ENCODE assay signal across 23 cellular contexts in the genomic region with DNA sequence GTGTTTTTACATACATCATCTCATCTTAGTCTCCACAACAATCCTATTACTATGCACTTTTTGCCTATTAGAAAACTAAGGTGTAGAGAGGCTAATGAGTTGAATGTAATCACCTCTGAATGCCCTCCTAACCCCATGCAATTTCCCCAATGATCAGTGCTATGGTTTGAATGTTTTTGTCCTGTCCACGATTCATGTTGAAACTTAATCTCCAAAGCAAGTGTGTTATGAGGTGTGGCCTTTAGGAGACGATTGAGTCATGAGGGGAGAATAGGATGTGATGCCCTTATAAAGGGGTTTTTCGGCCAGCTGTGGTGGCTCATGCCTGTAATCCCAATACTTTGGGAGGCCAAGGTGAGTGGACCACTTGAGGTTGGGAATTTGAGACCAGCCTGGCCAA. TPM values are rescaled to one million over a fixed set of nuclear protein-coding genes. Genes with fewer than 3 reads are reported as not detected.
"Had no signal": no experiment of that assay in that cellular context is flagged by ENCODE, and none has a peak within 500 bp of the region (broad histone marks: within the 10 kb centered on the region; RNA-seq: fewer than 3 reads in every experiment).

No MANE protein-coding gene starts in this region.

- H3K4me3 ChIP-seq: colonic mucosa, gastrocnemius medialis, heart right ventricle, skin epidermis, suprapubic skin, thyroid gland had no signal

- H3K27ac ChIP-seq: colonic mucosa, gastrocnemius medialis, heart right ventricle, skin epidermis, suprapubic skin, thyroid gland had no signal

- H3K27me3 ChIP-seq: colonic mucosa, gastrocnemius medialis, suprapubic skin, thyroid gland had no signal

- H3K36me3 Mint-ChIP-seq: naive thymus-derived CD8-positive, alpha-beta T cell; type B pancreatic cell had no signal

- H3K4me1 ChIP-seq: colonic mucosa, thyroid gland had no signal

- H3K36me3 ChIP-seq: colonic mucosa, gastrocnemius medialis, heart right ventricle, suprapubic skin, thyroid gland had no signal

- DNase-seq: colonic mucosa; dermis blood vessel endothelial cell; endodermal cell; gastrocnemius medialis; heart right ventricle; hypothalamus; kidney glomerular epithelial cell; naive thymus-derived CD8-positive, alpha-beta T cell; posterior cingulate gyrus; stimulated activated naive CD8-positive, alpha-beta T cell treated with anti-CD3 and anti-CD28 coated beads, Interleukin-15, Interleukin-2, amounts not matched to agents 100 U/mL and 50 U/mL, for 24 hours; thyroid gland had no signal

- H3K27ac Mint-ChIP-seq: endodermal cell, type B pancreatic cell had no signal

- H3K9me3 ChIP-seq: colonic mucosa, gastrocnemius medialis, heart right ventricle, suprapubic skin, thyroid gland had no signal

- H3K9me3 Mint-ChIP-seq: endodermal cell; naive thymus-derived CD8-positive, alpha-beta T cell; neural crest cell; type B pancreatic cell had no signal

- ATAC-seq: esophagus mucosa; gastrocnemius medialis; heart right ventricle; naive thymus-derived CD8-positive, alpha-beta T cell; sciatic nerve; stimulated activated naive CD8-positive, alpha-beta T cell treated with anti-CD3 and anti-CD28 coated beads, Interleukin-15, Interleukin-2, amounts not matched to agents 100 U/mL and 50 U/mL, for 24 hours had no signal

RNA-seq across cellular contexts. Expression of a gene that starts 2.0 kb away (rescaled TPM):
- total RNA-seq: colonic mucosa; dermis blood vessel endothelial cell; endodermal cell; gastrocnemius medialis; heart right ventricle; lung microvascular endothelial cell; mesenteric fat pad; mononuclear cell; naive thymus-derived CD8-positive, alpha-beta T cell; neural crest cell; osteocyte; pulmonary artery endothelial cell; sciatic nerve; suprapubic skin had no signal
- polyA plus RNA-seq: fibroblast of lung; naive thymus-derived CD8-positive, alpha-beta T cell had no signal

RNA-seq across cellular contexts. Expression of a gene that starts 33.3 kb away (rescaled TPM):
- total RNA-seq: naive thymus-derived CD8-positive, alpha-beta T cell; neural crest cell; osteocyte had no signal
- polyA plus RNA-seq: naive thymus-derived CD8-positive, alpha-beta T cell had no signal
